In the genomic region with DNA sequence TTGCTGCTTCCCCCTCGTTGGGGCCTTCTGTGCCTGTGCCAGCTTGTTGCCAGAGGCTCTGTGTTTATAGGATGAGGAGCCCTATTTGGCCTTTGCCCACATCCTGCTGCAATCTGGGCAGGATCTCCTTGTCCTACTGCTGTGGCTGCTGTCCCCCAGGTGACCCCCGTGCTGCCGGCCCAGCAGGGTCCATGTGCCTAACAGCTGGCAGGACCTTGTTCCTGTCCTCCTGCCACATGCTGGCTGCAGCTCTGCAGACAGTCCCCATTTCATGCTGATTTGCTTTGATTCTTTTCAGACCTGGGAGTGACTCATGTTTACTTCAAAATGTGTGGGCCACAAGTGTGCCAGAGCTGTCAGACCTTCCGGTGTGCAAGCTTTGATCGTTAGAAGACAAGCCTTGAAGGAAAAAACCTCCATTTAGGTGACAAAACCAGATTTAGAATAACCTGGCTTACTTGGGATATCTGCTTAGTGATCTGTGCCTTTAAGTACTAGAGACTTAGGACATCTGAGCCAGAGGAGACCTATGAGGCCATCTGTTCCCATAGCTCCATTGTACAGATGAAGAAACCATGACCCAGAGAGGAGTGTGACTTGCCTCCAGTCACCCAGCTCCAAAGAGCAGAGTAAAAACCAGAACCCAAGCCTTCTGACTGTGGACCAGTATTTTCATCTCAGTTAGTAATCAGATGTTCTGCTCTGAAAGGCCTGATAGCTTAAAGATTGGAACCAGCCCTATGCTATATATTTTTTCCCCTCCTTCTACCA, we compare ENCODE assay signal across 8 cellular contexts. TPM values are rescaled to one million over a fixed set of nuclear protein-coding genes. Genes with fewer than 3 reads are reported as not detected.
A peak's percentile ranks its signal among the peaks of the same experiment; 100 is the strongest.
DNase-seq lines count a peak whose midpoint lies in the region; ATAC-seq and TF ChIP-seq lines count a peak whose summit lies in the region.

No MANE protein-coding gene starts in this region.

- H3K4me3 Mint-ChIP-seq in T-helper 2 cell treated with Interferon-gamma antibody and Interleukin-4, amounts not matched to agents 5 μg/mL and 100 μg/mL, for 36 hours = peak overlapping the region; percentile 39
- H3K4me3 Mint-ChIP-seq in chondrocyte (ENCODE audit: unreplicated experiment) = no peak overlapping the region
- H3K4me3 Mint-ChIP-seq in naive thymus-derived CD4-positive, alpha-beta T cell = peak overlapping the region in 8 of 10 donors; percentile 4 to 66 (median 38)
- H3K4me3 Mint-ChIP-seq in CD14-positive monocyte = no peak overlapping the region

- H4K20me1 ChIP-seq in BLaER1 treated with 17β-estradiol and CSF1 and Interleukin-3, amounts not matched to agents 10 nM and 100 nM = no peaks in the 10 kb centered on the region

- H3K36me3 ChIP-seq in BLaER1 treated with 17β-estradiol and CSF1 and Interleukin-3, amounts not matched to agents 10 nM and 100 nM = no peaks in the 10 kb centered on the region
- H3K36me3 ChIP-seq in naive thymus-derived CD4-positive, alpha-beta T cell (ENCODE audit: control insufficient read depth in 2 of 3, insufficient read depth in 3 of 3, low read length in 3 of 3) = no peaks in the 10 kb centered on the region

- ATAC-seq in naive thymus-derived CD4-positive, alpha-beta T cell = peak; percentile 80
- ATAC-seq in GM21367 (IDR thresholded peaks at IDR 0.05; ENCODE audit: unreplicated experiment) = no peak
- no peak for ATAC-seq in HG02763 (IDR thresholded peaks at IDR 0.05; ENCODE audit: unreplicated experiment)

- H3K4me1 Mint-ChIP-seq in T-helper 2 cell treated with Interferon-gamma antibody and Interleukin-4, amounts not matched to agents 5 μg/mL and 100 μg/mL, for 36 hours (ENCODE audit: low read depth) = peaks cover 18% of the 10 kb centered on the region
- H3K4me1 Mint-ChIP-seq in chondrocyte (ENCODE audit: low read depth) (peaks cover 81% of the 10 kb centered on the region), CD14-positive monocyte (peaks cover 4% of the 10 kb centered on the region)
- peaks cover 16 to 30% (median 21%) of the 10 kb centered on the region in 7 donors for H3K4me1 Mint-ChIP-seq in naive thymus-derived CD4-positive, alpha-beta T cell

- H3K9ac ChIP-seq in BLaER1 treated with 17β-estradiol and CSF1 and Interleukin-3, amounts not matched to agents 10 nM and 100 nM = peak overlapping the region in 1 of 11 experiments; percentile 17; a peak in 1 of 22 replicates

- H3K27me3 Mint-ChIP-seq in T-helper 2 cell treated with Interferon-gamma antibody and Interleukin-4, amounts not matched to agents 5 μg/mL and 100 μg/mL, for 36 hours (ENCODE audit: low read depth) = peaks cover 4% of the 10 kb centered on the region
- H3K27me3 Mint-ChIP-seq in chondrocyte (ENCODE audit: low read depth) = no peaks in the 10 kb centered on the region
- peaks cover 0 to 25% (median 0%) of the 10 kb centered on the region in 5 donors for H3K27me3 Mint-ChIP-seq in naive thymus-derived CD4-positive, alpha-beta T cell
- peaks cover 8 to 13% (median 10%) of the 10 kb centered on the region in 3 donors for H3K27me3 Mint-ChIP-seq in CD14-positive monocyte (ENCODE audit: low read depth in 3 of 3)

- no peak overlapping the region for H3K4me3 ChIP-seq in BLaER1 treated with 17β-estradiol and CSF1 and Interleukin-3, amounts not matched to agents 10 nM and 100 nM
- no peak overlapping the region for H3K4me3 ChIP-seq in naive thymus-derived CD4-positive, alpha-beta T cell (ENCODE audit: low read length)

- H3K27ac ChIP-seq in BLaER1 treated with 17β-estradiol and CSF1 and Interleukin-3, amounts not matched to agents 10 nM and 100 nM = no peak overlapping the region
- no peak overlapping the region for H3K27ac ChIP-seq in naive thymus-derived CD4-positive, alpha-beta T cell (ENCODE audit: low read depth, low read length)

- H3K4me2 ChIP-seq in BLaER1 treated with 17β-estradiol and CSF1 and Interleukin-3, amounts not matched to agents 10 nM and 100 nM = peak overlapping the region in 10 of 11 experiments; percentile 12 to 54 (median 38); a peak in 18 of 22 replicates

- POLR2A ChIA-PET in naive thymus-derived CD4-positive, alpha-beta T cell (lab: Charles Lee) = interaction anchor here (1.6 kb wide), 1 partner anchor 11 kb away, joined by 5 read pairs; a partner anchor contains a TSS

- DNase-seq in T-helper 2 cell treated with Interferon-gamma antibody and Interleukin-4, amounts not matched to agents 5 μg/mL and 100 μg/mL, for 36 hours (ENCODE audit: low spot score) = peak; percentile 51
- DNase-seq in chondrocyte (ENCODE audit: low spot score) (no peak), MV-4-11 (lab: John Stamatoyannopoulos, UW) (no peak), CD14-positive monocyte (ENCODE audit: low spot score) (no peak)
- DNase-seq in naive thymus-derived CD4-positive, alpha-beta T cell = peak in 5 of 9 donors; percentile 7 to 34 (median 19)

- H3K36me3 Mint-ChIP-seq in T-helper 2 cell treated with Interferon-gamma antibody and Interleukin-4, amounts not matched to agents 5 μg/mL and 100 μg/mL, for 36 hours (ENCODE audit: low read depth) = no peaks in the 10 kb centered on the region
- H3K36me3 Mint-ChIP-seq in chondrocyte (ENCODE audit: low read depth) (peaks cover 2% of the 10 kb centered on the region), CD14-positive monocyte (no peaks in the 10 kb centered on the region)
- no peaks in the 10 kb centered on the region for H3K36me3 Mint-ChIP-seq in naive thymus-derived CD4-positive, alpha-beta T cell

- no peaks in the 10 kb centered on the region for H3K9me3 ChIP-seq in BLaER1 treated with 17β-estradiol and CSF1 and Interleukin-3, amounts not matched to agents 10 nM and 100 nM (replicated peaks in 1 of 11)
- H3K9me3 ChIP-seq in naive thymus-derived CD4-positive, alpha-beta T cell (ENCODE audit: control insufficient read depth in 2 of 3, low read length in 3 of 3) = no peaks in the 10 kb centered on the region

- no peaks in the 10 kb centered on the region for H3K27me3 ChIP-seq in BLaER1 treated with 17β-estradiol and CSF1 and Interleukin-3, amounts not matched to agents 10 nM and 100 nM
- no peaks in the 10 kb centered on the region for H3K27me3 ChIP-seq in naive thymus-derived CD4-positive, alpha-beta T cell (ENCODE audit: control insufficient read depth in 2 of 2, insufficient read depth in 2 of 2, low read length in 2 of 2)

- H3K27ac Mint-ChIP-seq in T-helper 2 cell treated with Interferon-gamma antibody and Interleukin-4, amounts not matched to agents 5 μg/mL and 100 μg/mL, for 36 hours = peak overlapping the region; percentile 83
- peak overlapping the region; percentile 74 for H3K27ac Mint-ChIP-seq in chondrocyte (ENCODE audit: unreplicated experiment)
- H3K27ac Mint-ChIP-seq in naive thymus-derived CD4-positive, alpha-beta T cell = peak overlapping the region; percentile 34 to 92 (median 75)
- peak overlapping the region in 1 of 7 donors; percentile 70 for H3K27ac Mint-ChIP-seq in CD14-positive monocyte

- intact Hi-C loops in naive thymus-derived CD4-positive, alpha-beta T cell (cut with micrococcal nuclease) = loop anchor here (1.0 kb wide), 1 partner anchor 11 kb away; a partner anchor contains a TSS
- intact Hi-C loops in CD14-positive monocyte (cut with micrococcal nuclease) = no loop called here

- TF ChIP-seq CTCF in chondrocyte (IDR thresholded peaks at IDR 0.05) = no peak
- no peak for TF ChIP-seq CTCF in CD14-positive monocyte (IDR thresholded peaks at IDR 0.05)

- CTCF ChIA-PET in naive thymus-derived CD4-positive, alpha-beta T cell (lab: Charles Lee) = interaction anchor here (0.6 kb wide), 1 partner anchor 18 kb away, joined by 3 read pairs; no protein-coding TSS in a partner anchor

- H3K9me3 Mint-ChIP-seq in T-helper 2 cell treated with Interferon-gamma antibody and Interleukin-4, amounts not matched to agents 5 μg/mL and 100 μg/mL, for 36 hours = no peaks in the 10 kb centered on the region
- H3K9me3 Mint-ChIP-seq in chondrocyte (ENCODE audit: low read depth) (no peaks in the 10 kb centered on the region), CD14-positive monocyte (peaks cover 0 to 1% (median 0%) of the 10 kb centered on the region in 7 donors)
- no peaks in the 10 kb centered on the region for H3K9me3 Mint-ChIP-seq in naive thymus-derived CD4-positive, alpha-beta T cell

- peaks cover 7 to 12% (median 10%) of the 10 kb centered on the region in 10 experiments; a peak in 18 of 20 replicates for H3K4me1 ChIP-seq in BLaER1 treated with 17β-estradiol and CSF1 and Interleukin-3, amounts not matched to agents 10 nM and 100 nM
- H3K4me1 ChIP-seq in naive thymus-derived CD4-positive, alpha-beta T cell (ENCODE audit: control insufficient read depth in 2 of 2, insufficient read depth in 2 of 2, low read length in 2 of 2) = peaks cover 17 to 25% of the 10 kb centered on the region in 2 donors

RNA-seq across cellular contexts. Expression of a gene that starts 11.1 kb away (rescaled TPM):
- 87.0 to 119 TPM (median 90.2 TPM) in 3 replicates for total RNA-seq in chondrocyte
- total RNA-seq in naive thymus-derived CD4-positive, alpha-beta T cell = 1 to 10 TPM in 2 of 5 experiments, under 1 TPM in 3; 0.24 to 2.2 (median 0.48) TPM
- not detected for polyA plus RNA-seq in naive thymus-derived CD4-positive, alpha-beta T cell
- not detected for polyA plus RNA-seq in CD14-positive monocyte

Comparison
In these comparisons a context has a peak if more than half of its experiments do, and no peak if none do; other contexts are left out.
1. DNase-seq: peak in T-helper 2 cell treated with Interferon-gamma antibody and Interleukin-4, amounts not matched to agents 5 μg/mL and 100 μg/mL, for 36 hours (single experiment) and naive thymus-derived CD4-positive, alpha-beta T cell (5 of 9); none in chondrocyte (single experiment), MV-4-11 (single experiment) and CD14-positive monocyte (single experiment).
2. H3K4me3 Mint-ChIP-seq: peak in T-helper 2 cell treated with Interferon-gamma antibody and Interleukin-4, amounts not matched to agents 5 μg/mL and 100 μg/mL, for 36 hours (single experiment) and naive thymus-derived CD4-positive, alpha-beta T cell (8 of 10); none in chondrocyte (single experiment) and CD14-positive monocyte (0 of 2).
3. RNA of a gene that starts 11.1 kb away (total RNA-seq): 87.0 to 119 TPM in chondrocyte; 0.24 to 2.2 TPM in naive thymus-derived CD4-positive, alpha-beta T cell; every median in the first group is over 10 times any median in the second.
4. intact Hi-C loops: an anchor here in naive thymus-derived CD4-positive, alpha-beta T cell (1.0 kb wide); none called in CD14-positive monocyte.